In the genomic region with DNA sequence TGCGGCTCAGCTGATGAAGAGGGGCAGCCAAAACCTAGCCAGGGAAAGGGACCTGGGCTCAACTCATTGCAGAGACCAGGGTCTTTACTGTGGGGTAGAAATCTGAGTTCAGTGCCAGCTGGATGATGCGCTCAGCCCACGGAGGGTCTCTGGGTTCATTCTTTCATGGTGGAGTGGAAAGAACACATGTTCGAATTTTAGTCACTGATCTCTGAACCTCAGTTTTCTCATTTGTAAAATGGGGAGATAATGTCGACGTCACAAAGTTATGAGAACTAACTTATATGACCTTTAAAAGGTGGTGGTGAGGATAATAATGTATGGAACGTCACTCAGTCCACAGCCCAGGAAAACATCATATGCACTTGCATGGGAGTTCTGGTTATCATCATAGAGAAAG, we compare ENCODE assay signal across 2 cellular contexts.
TF ChIP-seq lines count a peak whose summit lies in the region.

No MANE protein-coding gene starts in this region.

TF ChIP-seq in HepG2, 621 proteins besides CTCF, POLR2A, EP300 and RAD21:
- TF ChIP-seq CREB1 (IDR thresholded peaks at IDR 0.05) (peak; percentile 76), CREB1 (CRISPR knock-in tag; IDR thresholded peaks at IDR 0.05) (no peak), SP4 (CRISPR knock-in tag; IDR thresholded peaks at IDR 0.05) (no peak), ZNF629 (CRISPR knock-in tag; conservative IDR thresholded peaks at IDR 0.05) (0 out of 2 replicates have a peak, but pooled peaks have one; percentile 17)

TF ChIP-seq in WTC11, 78 proteins besides CTCF, POLR2A, EP300 and RAD21:
- TF ChIP-seq, protein P1, sequence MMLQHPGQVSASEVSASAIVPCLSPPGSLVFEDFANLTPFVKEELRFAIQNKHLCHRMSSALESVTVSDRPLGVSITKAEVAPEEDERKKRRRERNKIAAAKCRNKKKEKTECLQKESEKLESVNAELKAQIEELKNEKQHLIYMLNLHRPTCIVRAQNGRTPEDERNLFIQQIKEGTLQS (CRISPR knock-in tag; conservative IDR thresholded peaks at IDR 0.05) = no peak
- TF ChIP-seq NR2C2 (CRISPR knock-in tag; IDR thresholded peaks at IDR 0.05) (no peak), GABPB1 (CRISPR knock-in tag; IDR thresholded peaks at IDR 0.05) (no peak), OVOL2 (CRISPR knock-in tag; IDR thresholded peaks at IDR 0.05; ENCODE audit: borderline replicate concordance) (no peak), JUN (CRISPR knock-in tag; IDR thresholded peaks at IDR 0.05) (no peak), ZNF317 (CRISPR knock-in tag; IDR thresholded peaks at IDR 0.05; ENCODE audit: borderline replicate concordance, low read depth) (no peak), NFATC4 (CRISPR knock-in tag; IDR thresholded peaks at IDR 0.05) (no peak), EMX1 (CRISPR knock-in tag; IDR thresholded peaks at IDR 0.05) (no peak), SP1 (CRISPR knock-in tag; conservative IDR thresholded peaks at IDR 0.05) (no peak), NR1H2 (CRISPR knock-in tag; IDR thresholded peaks at IDR 0.05) (no peak)
